In the genomic region with DNA sequence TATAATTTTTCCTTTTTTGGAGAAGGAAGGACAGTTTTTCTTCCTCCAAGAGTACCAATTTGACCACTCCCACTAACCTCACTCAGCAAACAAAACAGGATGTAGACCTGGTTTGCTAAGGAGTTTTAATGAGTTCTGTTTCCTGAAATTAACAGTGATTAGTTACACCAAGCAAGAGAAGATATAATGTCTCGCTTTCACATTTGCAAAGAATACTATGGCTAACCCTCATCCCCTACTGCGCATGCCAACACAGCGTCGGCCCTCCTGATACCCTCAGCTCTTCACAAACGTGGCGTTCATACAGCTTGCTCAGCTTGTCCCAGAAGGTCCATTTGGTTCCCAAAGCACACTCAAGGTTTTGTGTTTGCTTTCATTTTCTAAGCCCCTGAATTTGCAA, we compare ENCODE assay signal across 11 cellular contexts. TPM values are rescaled to one million over a fixed set of nuclear protein-coding genes. Genes with fewer than 3 reads are reported as not detected.
DNase-seq lines count a peak whose midpoint lies in the region; ATAC-seq and TF ChIP-seq lines count a peak whose summit lies in the region.
"Had no signal": no experiment of that assay in that cellular context is flagged by ENCODE, and none has a peak within 500 bp of the region (broad histone marks: within the 10 kb centered on the region; RNA-seq: fewer than 3 reads in every experiment).

No MANE protein-coding gene starts in this region.

- peak; percentile 51 for ATAC-seq in T-helper 17 cell
- no peak for ATAC-seq in GM21526 (IDR thresholded peaks at IDR 0.05; ENCODE audit: low FRiP score, unreplicated experiment)
- ATAC-seq in HG02981 (IDR thresholded peaks at IDR 0.05; ENCODE audit: unreplicated experiment), result no peak

- peak overlapping the region; percentile 94 for H3K27ac Mint-ChIP-seq in T-helper 17 cell

- H3K4me3 Mint-ChIP-seq in T-helper 17 cell, result peak overlapping the region; percentile 84

- peak overlapping the region in 8 of 11 experiments; percentile 10 to 76 (median 56); a peak in 15 of 22 replicates for H3K4me2 ChIP-seq in BLaER1 treated with 17β-estradiol and CSF1 and Interleukin-3, amounts not matched to agents 10 nM and 100 nM

- H3K4me1 Mint-ChIP-seq in T-helper 17 cell, result peaks cover 28% of the 10 kb centered on the region

- peak overlapping the region in 3 of 11 experiments; percentile 25 to 51 (median 26); a peak in 2 of 22 replicates for H3K27ac ChIP-seq in BLaER1 treated with 17β-estradiol and CSF1 and Interleukin-3, amounts not matched to agents 10 nM and 100 nM
- peak overlapping the region in 3 of 4 donors; percentile 37 to 90 (median 40) for H3K27ac ChIP-seq in esophagus squamous epithelium
- H3K27ac ChIP-seq: GM23248 had no signal

- no peak for TF ChIP-seq POLR2A in esophagus squamous epithelium (IDR thresholded peaks at IDR 0.05)

- no peaks in the 10 kb centered on the region for H3K36me3 Mint-ChIP-seq in T-helper 17 cell (ENCODE audit: low read depth)

- H3K4me1 ChIP-seq in BLaER1 treated with 17β-estradiol and CSF1 and Interleukin-3, amounts not matched to agents 10 nM and 100 nM, result peaks cover 10 to 25% (median 19%) of the 10 kb centered on the region in 10 experiments; a peak in 19 of 20 replicates
- peaks cover 35 to 82% (median 36%) of the 10 kb centered on the region in 3 donors for H3K4me1 ChIP-seq in esophagus squamous epithelium

- TF ChIP-seq CTCF in GM12865 (IDR thresholded peaks at IDR 0.05; ENCODE audit: insufficient read depth, low read depth, low read length, missing control alignments) (no peak), esophagus squamous epithelium (IDR thresholded peaks at IDR 0.05) (no peak)

- peaks cover 78 to 100% (median 88%) of the 10 kb centered on the region in 11 experiments for H3K36me3 ChIP-seq in BLaER1 treated with 17β-estradiol and CSF1 and Interleukin-3, amounts not matched to agents 10 nM and 100 nM
- H3K36me3 ChIP-seq in esophagus squamous epithelium, result peaks cover 30 to 76% (median 30%) of the 10 kb centered on the region in 3 donors

- H4K20me1 ChIP-seq in BLaER1 treated with 17β-estradiol and CSF1 and Interleukin-3, amounts not matched to agents 10 nM and 100 nM, result peaks cover 11 to 67% (median 49%) of the 10 kb centered on the region in 11 experiments; a peak in 20 of 22 replicates

- 56 to 71% methylated on average over 6 of the region's 6 CpGs for WGBS in esophagus squamous epithelium, 2 donors

- peak; percentile 51 for DNase-seq in GM12865 (ENCODE audit: low read depth)
- DNase-seq in T-helper 17 cell, result no peak
- no peak for DNase-seq in esophagus squamous epithelium (lab: John Stamatoyannopoulos, UW)
- DNase-seq in DMS153 (lab: John Stamatoyannopoulos, UW), result no peak
- no peak for DNase-seq in SIG-M5 (lab: John Stamatoyannopoulos, UW)
- DNase-seq: glutamatergic neuron, GM23248, left colon had no signal

- no peak overlapping the region for H3K4me3 ChIP-seq in BLaER1 treated with 17β-estradiol and CSF1 and Interleukin-3, amounts not matched to agents 10 nM and 100 nM
- H3K4me3 ChIP-seq in GM12865 (ENCODE audit: low read depth, low read length), result no peak overlapping the region
- H3K4me3 ChIP-seq in esophagus squamous epithelium, result peak overlapping the region in 1 of 4 donors; percentile 6
- H3K4me3 ChIP-seq: GM23248 had no signal

- H3K27me3 ChIP-seq in BLaER1 treated with 17β-estradiol and CSF1 and Interleukin-3, amounts not matched to agents 10 nM and 100 nM, result no peaks in the 10 kb centered on the region
- H3K27me3 ChIP-seq in esophagus squamous epithelium, result no peaks in the 10 kb centered on the region

- no peak overlapping the region for H3K9ac ChIP-seq in BLaER1 treated with 17β-estradiol and CSF1 and Interleukin-3, amounts not matched to agents 10 nM and 100 nM
- H3K9ac ChIP-seq: GM23248 had no signal

- H3K27me3 Mint-ChIP-seq in T-helper 17 cell, result no peaks in the 10 kb centered on the region

- peaks cover 0 to under 1% (median 0%) of the 10 kb centered on the region in 11 experiments; a peak in 1 of 22 replicates for H3K9me3 ChIP-seq in BLaER1 treated with 17β-estradiol and CSF1 and Interleukin-3, amounts not matched to agents 10 nM and 100 nM (replicated peaks in 1 of 11)
- no peaks in the 10 kb centered on the region for H3K9me3 ChIP-seq in T-helper 17 cell (ENCODE audit: control insufficient read depth, low read length, poor library complexity, severe bottlenecking)
- H3K9me3 ChIP-seq in esophagus squamous epithelium, result no peaks in the 10 kb centered on the region

- intact Hi-C loops in esophagus squamous epithelium (cut with DNase I), result no loop called here

RNA-seq across cellular contexts. Expression of a gene that starts 41.9 kb away (rescaled TPM):
- total RNA-seq in T-helper 17 cell (1 to 10 TPM; 6.3 to 7.1 TPM), esophagus squamous epithelium (10 to 100 TPM; 41.8 to 86.9 (median 46.1) TPM)

RNA-seq across cellular contexts. Expression of a gene that starts 52.8 kb away (rescaled TPM):
- total RNA-seq in T-helper 17 cell, result 10 to 100 TPM; 22.9 to 34.0 TPM
- 100 to 1,000 TPM in 1 of 4 donors, 10 to 100 TPM in 3; 81.7 to 116 (median 91.1) TPM for total RNA-seq in esophagus squamous epithelium

Comparison
In these comparisons a context has a peak if more than half of its experiments do, and no peak if none do; other contexts are left out.
1. RNA of a gene that starts 41.9 kb away (total RNA-seq): 41.8 to 86.9 TPM in esophagus squamous epithelium; 6.3 to 7.1 TPM in T-helper 17 cell; every median in the first group is over 4 times any median in the second.